ENCODE assay signal across 7 cellular contexts in genomic region chr14:88129306-88130056, GRCh38.
DNase-seq lines count a peak whose midpoint lies in the region; ATAC-seq, FAIRE-seq and TF ChIP-seq lines count a peak whose summit lies in the region.

No MANE protein-coding gene starts in this region.

- intact Hi-C loops in Calu3 (cut with micrococcal nuclease; ENCODE audit: unreplicated experiment) = loop anchor here (2.0 kb wide), 1 partner anchor 117 kb away; no protein-coding TSS in a partner anchor

- H3K9me1 ChIP-seq in keratinocyte (ENCODE audit: control insufficient read depth, extremely low read depth, insufficient read depth, low read length) = no peaks in the 10 kb centered on the region

- H3K4me3 Mint-ChIP-seq in activated naive CD8-positive, alpha-beta T cell treated with anti-CD3 and anti-CD28 coated beads, Interleukin-2, amount 10 ng/mL, durations not matched to agents 7 days and 5 days = peak overlapping the region; percentile 69
- H3K4me3 Mint-ChIP-seq in Calu3 (ENCODE audit: low read depth, unreplicated experiment) = no peak overlapping the region

- peaks cover 4% of the 10 kb centered on the region for H3K4me1 ChIP-seq in keratinocyte (ENCODE audit: control insufficient read depth, extremely low read depth, insufficient read depth, low read length)

- H3K9ac ChIP-seq in keratinocyte (ENCODE audit: control insufficient read depth, extremely low read depth, insufficient read depth, low read length) = no peak overlapping the region

- H3K4me3 ChIP-seq in keratinocyte (ENCODE audit: control insufficient read depth in 2 of 3, extremely low read depth in 1 of 3, insufficient read depth in 2 of 3, low read depth in 1 of 3, low read length in 3 of 3) = no peak overlapping the region

- H3K9me3 Mint-ChIP-seq in activated naive CD8-positive, alpha-beta T cell treated with anti-CD3 and anti-CD28 coated beads, Interleukin-2, amount 10 ng/mL, durations not matched to agents 7 days and 5 days = peaks cover 5% of the 10 kb centered on the region
- H3K9me3 Mint-ChIP-seq in Calu3 (ENCODE audit: low read depth, unreplicated experiment) = no peaks in the 10 kb centered on the region

- peaks cover 3% of the 10 kb centered on the region for H3K36me3 Mint-ChIP-seq in activated naive CD8-positive, alpha-beta T cell treated with anti-CD3 and anti-CD28 coated beads, Interleukin-2, amount 10 ng/mL, durations not matched to agents 7 days and 5 days
- no peaks in the 10 kb centered on the region for H3K36me3 Mint-ChIP-seq in Calu3 (ENCODE audit: insufficient read depth, unreplicated experiment)

- no peak for DNase-seq in activated naive CD8-positive, alpha-beta T cell treated with anti-CD3 and anti-CD28 coated beads, Interleukin-2, amount 10 ng/mL, durations not matched to agents 7 days and 5 days
- peak; percentile 17 for DNase-seq in keratinocyte (ENCODE audit: low read depth, low spot score)
- DNase-seq in NCI-H226 = no peak
- DNase-seq in NCI-H146 (lab: John Stamatoyannopoulos, UW) = no peak
- no peak for DNase-seq in Calu3

- POLR2A ChIA-PET in activated naive CD8-positive, alpha-beta T cell treated with anti-CD3 and anti-CD28 coated beads, Interleukin-2, amount 10 ng/mL, durations not matched to agents 7 days and 5 days (lab: Charles Lee) = no interaction called here

- no TSS peak for BruUV-seq in Calu3 (replicated peaks; lab: Mats Ljungman, UMichigan)

- no peaks in the 10 kb centered on the region for H3K27me3 ChIP-seq in keratinocyte (ENCODE audit: control insufficient read depth, extremely low read depth, insufficient read depth, low read length)

- ATAC-seq in GM18858 (IDR thresholded peaks at IDR 0.05; ENCODE audit: unreplicated experiment) (peak; percentile 72), HG03439 (IDR thresholded peaks at IDR 0.05; ENCODE audit: unreplicated experiment) (peak; percentile 78)
- no peak for ATAC-seq in activated naive CD8-positive, alpha-beta T cell treated with anti-CD3 and anti-CD28 coated beads, Interleukin-2, amount 10 ng/mL, durations not matched to agents 7 days and 5 days (ENCODE audit: low read depth)

- H3K36me3 ChIP-seq in keratinocyte (ENCODE audit: control insufficient read depth in 2 of 2, extremely low read depth in 1 of 2, insufficient read depth in 2 of 2, low read length in 2 of 2) = no peaks in the 10 kb centered on the region

- no peaks in the 10 kb centered on the region for H3K9me3 ChIP-seq in keratinocyte (ENCODE audit: control insufficient read depth, low read depth, low read length)

- no peak overlapping the region for H3K27ac ChIP-seq in keratinocyte (ENCODE audit: control insufficient read depth, insufficient read depth, low read length)

- H3K27me3 Mint-ChIP-seq in activated naive CD8-positive, alpha-beta T cell treated with anti-CD3 and anti-CD28 coated beads, Interleukin-2, amount 10 ng/mL, durations not matched to agents 7 days and 5 days = peaks cover 5% of the 10 kb centered on the region
- peaks cover 14% of the 10 kb centered on the region for H3K27me3 Mint-ChIP-seq in Calu3 (ENCODE audit: unreplicated experiment)

- H3K4me2 ChIP-seq in keratinocyte (ENCODE audit: control insufficient read depth, extremely low read depth, insufficient read depth, low read depth, low read length) = no peak overlapping the region

- CTCF ChIA-PET in Calu3 (lab: Charles Lee) = interaction anchor here (1.4 kb wide), 1 partner anchor 115 kb away, joined by 3 read pairs; no protein-coding TSS in a partner anchor

- H3K79me2 ChIP-seq in keratinocyte (ENCODE audit: control insufficient read depth, insufficient read depth, low read length) = no peaks in the 10 kb centered on the region

- dilution Hi-C loops in keratinocyte (cut with MboI; ENCODE audit: extremely low pct_ligation_motif_present, low sequenced_read_pairs) = no loop called here

- TF ChIP-seq CTCF in keratinocyte (optimal IDR thresholded peaks at IDR 0.05 in 1 of 3, IDR thresholded peaks at IDR 0.05 in 1 of 3, conservative IDR thresholded peaks at IDR 0.05 in 1 of 3; ENCODE audit: extremely low read depth in 1 of 3, insufficient read depth in 2 of 3, low read length in 3 of 3) (peak in 1 of 3 experiments; percentile 15), Calu3 (IDR thresholded peaks at IDR 0.05; ENCODE audit: unreplicated experiment) (no peak)

- FAIRE-seq in keratinocyte (lab: Jason Lieb, UNC) = no peak

- H2AFZ ChIP-seq in keratinocyte (ENCODE audit: control insufficient read depth, low read length) = no peak overlapping the region

- peaks cover 9% of the 10 kb centered on the region for H3K4me1 Mint-ChIP-seq in activated naive CD8-positive, alpha-beta T cell treated with anti-CD3 and anti-CD28 coated beads, Interleukin-2, amount 10 ng/mL, durations not matched to agents 7 days and 5 days
- H3K4me1 Mint-ChIP-seq in Calu3 (ENCODE audit: low read depth, unreplicated experiment) = no peaks in the 10 kb centered on the region

- peak overlapping the region; percentile 62 for H3K27ac Mint-ChIP-seq in activated naive CD8-positive, alpha-beta T cell treated with anti-CD3 and anti-CD28 coated beads, Interleukin-2, amount 10 ng/mL, durations not matched to agents 7 days and 5 days
- no peak overlapping the region for H3K27ac Mint-ChIP-seq in Calu3 (ENCODE audit: unreplicated experiment)

- no peaks in the 10 kb centered on the region for H4K20me1 ChIP-seq in keratinocyte (ENCODE audit: control insufficient read depth, extremely low read depth, insufficient read depth, low read length)
